8 cellular contexts compared by ENCODE assay signal in genomic region chr6:84228198-84228543, GRCh38. TPM values are rescaled to one million over a fixed set of nuclear protein-coding genes. Genes with fewer than 3 reads are reported as not detected.
DNase-seq lines count a peak whose midpoint lies in the region; ATAC-seq, FAIRE-seq and TF ChIP-seq lines count a peak whose summit lies in the region.

No MANE protein-coding gene starts in this region.

- peaks cover 12 to 13% of the 10 kb centered on the region in 2 donors for H3K27me3 Mint-ChIP-seq in CD8-positive, alpha-beta memory T cell
- H3K27me3 Mint-ChIP-seq in natural killer cell treated with Interleukin-12 subunit alpha and Interleukin-12 subunit beta and Interleukin-15 and Interleukin-18, amount 100 ng/mL, for 72 hours = peaks cover 12 to 17% of the 10 kb centered on the region in 2 donors

- peaks cover 26 to 39% (median 32%) of the 10 kb centered on the region in 3 donors for H3K4me1 Mint-ChIP-seq in CD8-positive, alpha-beta memory T cell
- H3K4me1 Mint-ChIP-seq in natural killer cell treated with Interleukin-12 subunit alpha and Interleukin-12 subunit beta and Interleukin-15 and Interleukin-18, amount 100 ng/mL, for 72 hours (ENCODE audit: low read depth in 2 of 2) = peaks cover 13 to 16% of the 10 kb centered on the region in 2 donors

- FAIRE-seq in bronchial epithelial cell (lab: Jason Lieb, UNC) (no peak), H54 (lab: Jason Lieb, UNC) (no peak)

- no peak for DNase-seq in CD8-positive, alpha-beta memory T cell
- DNase-seq in bronchial epithelial cell (ENCODE audit: low read depth) (no peak), midbrain (lab: John Stamatoyannopoulos, UW) (no peak), putamen (ENCODE audit: low spot score) (no peak), H54 (ENCODE audit: insufficient read length, low spot score) (no peak), medulla oblongata (ENCODE audit: extremely low spot score) (no peak)
- DNase-seq in natural killer cell treated with Interleukin-12 subunit alpha and Interleukin-12 subunit beta and Interleukin-15 and Interleukin-18, amount 100 ng/mL, for 72 hours (ENCODE audit: low spot score) = no peak

- peak overlapping the region; percentile 98 to 100 (median 99) for H3K4me3 Mint-ChIP-seq in CD8-positive, alpha-beta memory T cell
- peak overlapping the region; percentile 96 for H3K4me3 Mint-ChIP-seq in natural killer cell treated with Interleukin-12 subunit alpha and Interleukin-12 subunit beta and Interleukin-15 and Interleukin-18, amount 100 ng/mL, for 72 hours

- ATAC-seq in HG03064 (IDR thresholded peaks at IDR 0.05; ENCODE audit: low read depth, unreplicated experiment) = peak; percentile 3
- no peak for ATAC-seq in natural killer cell treated with Interleukin-12 subunit alpha and Interleukin-12 subunit beta and Interleukin-15 and Interleukin-18, amount 100 ng/mL, for 72 hours

- no peak for TF ChIP-seq CTCF in bronchial epithelial cell (IDR thresholded peaks at IDR 0.05; ENCODE audit: insufficient read depth, low read length, severe bottlenecking)

- no peaks in the 10 kb centered on the region for H3K36me3 ChIP-seq in CD8-positive, alpha-beta memory T cell (ENCODE audit: insufficient read depth, low read length)
- no peaks in the 10 kb centered on the region for H3K36me3 ChIP-seq in bronchial epithelial cell (ENCODE audit: control insufficient read depth, insufficient read depth, low read length)

- H3K4me1 ChIP-seq in CD8-positive, alpha-beta memory T cell (ENCODE audit: insufficient read depth, low read length) = peaks cover 15% of the 10 kb centered on the region

- H3K36me3 Mint-ChIP-seq in CD8-positive, alpha-beta memory T cell = peaks cover 0 to 9% (median 0%) of the 10 kb centered on the region in 3 donors
- no peaks in the 10 kb centered on the region for H3K36me3 Mint-ChIP-seq in natural killer cell treated with Interleukin-12 subunit alpha and Interleukin-12 subunit beta and Interleukin-15 and Interleukin-18, amount 100 ng/mL, for 72 hours

- peak overlapping the region; percentile 92 for H3K4me3 ChIP-seq in CD8-positive, alpha-beta memory T cell (ENCODE audit: low read length)
- H3K4me3 ChIP-seq in bronchial epithelial cell (ENCODE audit: low read depth, low read length) = peak overlapping the region; percentile 63

- no peak for TF ChIP-seq POLR2A in H54 (IDR thresholded peaks at IDR 0.05; ENCODE audit: low read depth, low read length)

- CTCF ChIA-PET in CD8-positive, alpha-beta memory T cell (lab: Charles Lee) = interaction anchor here (0.8 to 3.0 kb wide), 8 partner anchors 9 to 1162 kb away, joined by 3 to 17 read pairs (median 6); partner anchors contain the start of genes CYB5R4, DOP1A and UBE3D

- peak overlapping the region; percentile 70 for H3K27ac ChIP-seq in CD8-positive, alpha-beta memory T cell (ENCODE audit: low read depth, low read length)

- no peaks in the 10 kb centered on the region for H3K9me3 Mint-ChIP-seq in CD8-positive, alpha-beta memory T cell
- no peaks in the 10 kb centered on the region for H3K9me3 Mint-ChIP-seq in natural killer cell treated with Interleukin-12 subunit alpha and Interleukin-12 subunit beta and Interleukin-15 and Interleukin-18, amount 100 ng/mL, for 72 hours

- peak overlapping the region; percentile 83 to 99 (median 97) for H3K27ac Mint-ChIP-seq in CD8-positive, alpha-beta memory T cell
- peak overlapping the region; percentile 74 to 96 for H3K27ac Mint-ChIP-seq in natural killer cell treated with Interleukin-12 subunit alpha and Interleukin-12 subunit beta and Interleukin-15 and Interleukin-18, amount 100 ng/mL, for 72 hours

- POLR2A ChIA-PET in CD8-positive, alpha-beta memory T cell (lab: Charles Lee) = interaction anchor here (1.2 kb wide), 1 partner anchor 369 kb away, joined by 6 read pairs; the partner anchor contains the start of gene CYB5R4

- no peaks in the 10 kb centered on the region for H3K9me3 ChIP-seq in CD8-positive, alpha-beta memory T cell (ENCODE audit: low read length)

- no peaks in the 10 kb centered on the region for H3K27me3 ChIP-seq in CD8-positive, alpha-beta memory T cell (ENCODE audit: insufficient read depth, low read length, poor library complexity, severe bottlenecking)
- no peaks in the 10 kb centered on the region for H3K27me3 ChIP-seq in bronchial epithelial cell (ENCODE audit: control insufficient read depth, insufficient read depth, low read length)

RNA-seq across cellular contexts. Expression of gene CEP162, which starts 0.7 kb away (rescaled TPM):
- total RNA-seq in CD8-positive, alpha-beta memory T cell = 1 to 10 TPM; 5.5 to 6.0 TPM
- 5.6 TPM for polyA plus RNA-seq in CD8-positive, alpha-beta memory T cell
- 3.1 and 3.4 TPM in 2 replicates for total RNA-seq in bronchial epithelial cell
- total RNA-seq in natural killer cell treated with Interleukin-12 subunit alpha and Interleukin-12 subunit beta and Interleukin-15 and Interleukin-18, amount 100 ng/mL, for 72 hours = 1 to 10 TPM; 6.9 to 9.8 TPM
